In the genomic region with DNA sequence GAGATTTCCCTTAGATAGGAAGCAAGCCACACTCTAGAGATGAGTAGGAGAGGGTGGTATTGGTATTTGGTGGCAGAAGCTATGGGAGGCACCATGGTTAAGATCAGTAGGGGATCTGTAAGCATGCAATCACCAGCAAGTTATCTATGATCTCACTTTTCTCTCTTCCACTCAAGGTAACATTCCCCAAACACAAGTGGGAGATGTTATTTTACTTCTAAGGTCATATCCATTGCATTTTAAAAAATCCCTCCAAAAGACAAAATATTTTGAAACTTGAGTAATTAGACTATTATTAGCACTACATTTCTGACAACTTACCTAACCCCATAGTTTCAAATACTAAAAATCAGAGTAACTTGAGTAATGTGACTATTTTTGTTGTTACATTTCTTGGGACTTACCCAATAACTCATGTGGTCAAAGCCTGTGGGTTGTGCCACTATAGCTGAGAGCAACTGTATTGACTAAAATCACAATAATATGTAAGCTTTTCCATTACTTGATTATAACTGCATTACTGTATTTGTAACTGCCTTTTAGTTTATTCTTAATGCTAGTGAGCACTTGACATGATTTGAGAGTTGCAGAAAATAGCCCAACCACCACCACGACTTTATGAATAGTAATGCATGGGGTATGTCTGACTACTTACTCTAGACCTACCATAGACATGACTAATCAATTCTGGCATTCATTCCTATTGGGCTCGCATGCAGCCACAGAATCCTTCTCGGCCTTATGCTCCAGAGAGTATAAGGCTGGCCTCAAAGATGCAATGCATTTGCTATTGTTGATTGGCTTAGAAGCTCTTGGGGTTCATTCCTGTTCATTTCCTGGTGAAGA, we compare ENCODE assay signal across 10 cellular contexts.
DNase-seq lines count a peak whose midpoint lies in the region; ATAC-seq and TF ChIP-seq lines count a peak whose summit lies in the region.
"Had no signal": no experiment of that assay in that cellular context is flagged by ENCODE, and none has a peak within 500 bp of the region (broad histone marks: within the 10 kb centered on the region; RNA-seq: fewer than 3 reads in every experiment).

No MANE protein-coding gene starts in this region.

- TF ChIP-seq CTCF in choroid plexus epithelial cell (conservative IDR thresholded peaks at IDR 0.05; ENCODE audit: low read depth, low read length): no peak

- ATAC-seq in GM19463 (IDR thresholded peaks at IDR 0.05; ENCODE audit: unreplicated experiment) (peak; percentile 64), HG03108 (IDR thresholded peaks at IDR 0.05; ENCODE audit: unreplicated experiment) (peak; percentile 80), Right ventricle myocardium superior (ENCODE audit: poor library complexity) (no peak)

- intact Hi-C loops in Right ventricle myocardium superior (cut with DNase I): no loop called here

- DNase-seq in CD1c-positive myeloid dendritic cell (ENCODE audit: extremely low spot score) (peak; percentile 9), choroid plexus epithelial cell (ENCODE audit: low read depth) (peak; percentile 35), Right ventricle myocardium superior (no peak), activated gamma-delta T cell treated with Interleukin-2 at 50 U/mL for 16 hours (no peak), OCI-M2 (lab: John Stamatoyannopoulos, UW; ENCODE audit: unreplicated experiment) (no peak), DMS 273 treated with DMSO at 0.1 percent for 48 hours (lab: John Stamatoyannopoulos, UW) (no peak)
- DNase-seq: glutamatergic neuron, NCI-H2081 treated with DMSO at 0.1 percent for 48 hours had no signal

- no peak overlapping the region for H3K4me3 ChIP-seq in choroid plexus epithelial cell (ENCODE audit: low read depth, low read length)

Comparison
In these comparisons a context has a peak if more than half of its experiments do, and no peak if none do; other contexts are left out.
1. DNase-seq: peak in CD1c-positive myeloid dendritic cell (single experiment) and choroid plexus epithelial cell (single experiment); none in Right ventricle myocardium superior (single experiment), activated gamma-delta T cell treated with Interleukin-2 at 50 U/mL for 16 hours (single experiment), OCI-M2 (single experiment) and DMS 273 treated with DMSO at 0.1 percent for 48 hours (single experiment).